ENCODE assay signal across 27 cellular contexts in the genomic region with DNA sequence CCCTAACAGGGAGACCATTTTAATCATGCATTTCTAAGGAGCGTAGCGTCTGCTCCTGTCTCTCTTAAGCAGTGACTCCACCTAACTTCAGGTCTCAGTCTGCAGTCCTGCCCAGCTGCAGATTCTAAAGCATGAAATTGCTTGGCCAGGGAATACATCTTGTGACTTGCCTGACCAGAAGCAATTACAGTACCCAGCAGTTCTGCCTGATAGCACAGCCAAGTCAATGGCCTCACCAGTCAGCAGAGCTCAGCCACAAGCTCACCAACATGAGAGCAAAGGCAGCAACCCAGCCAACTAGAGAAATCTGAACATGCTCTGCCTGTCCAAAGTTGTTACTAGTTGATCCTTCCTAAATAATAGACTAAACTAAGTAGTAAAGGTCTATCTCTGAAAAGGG.
"Had no signal": no experiment of that assay in that cellular context is flagged by ENCODE, and none has a peak within 500 bp of the region (broad histone marks: within the 10 kb centered on the region; RNA-seq: fewer than 3 reads in every experiment).

No MANE protein-coding gene starts in this region.

- H3K4me1 ChIP-seq: esophagus squamous epithelium, right lobe of liver, stomach, thyroid gland, vagina had no signal

- H3K27ac ChIP-seq: coronary artery, esophagus squamous epithelium, hepatocyte, ovary, right lobe of liver, stomach, thyroid gland, vagina had no signal

- ATAC-seq: left lobe of liver; mucosa of descending colon; natural killer cell treated with Interleukin-12 subunit alpha and Interleukin-12 subunit beta and Interleukin-15 and Interleukin-18, amount 100 ng/mL, for 72 hours; right lobe of liver had no signal

- H3K9me3 ChIP-seq: esophagus squamous epithelium, mucosa of descending colon, right lobe of liver, stomach, thyroid gland, vagina had no signal

- H3K36me3 ChIP-seq: esophagus squamous epithelium, ovary, right lobe of liver, stomach, thyroid gland, vagina had no signal

- H3K4me3 ChIP-seq: coronary artery, esophagus squamous epithelium, hepatocyte, mucosa of descending colon, ovary, right lobe of liver, stomach, thyroid gland, vagina had no signal

- H3K27me3 ChIP-seq: esophagus squamous epithelium, hepatocyte, ovary, right lobe of liver, stomach, thyroid gland, vagina had no signal

- H2AFZ ChIP-seq: hepatocyte had no signal

- H3K4me2 ChIP-seq: hepatocyte had no signal

- DNase-seq: dermis blood vessel endothelial cell; effector memory CD4-positive, alpha-beta T cell; erythroblast; esophagus squamous epithelium; head of caudate nucleus; kidney glomerular epithelial cell; mesenchymal stem cell; mucosa of descending colon; naive B cell; occipital lobe; ovary; posterior cingulate gyrus; right lobe of liver; small intestine; stimulated activated CD4-positive, alpha-beta T cell treated with anti-CD3 and anti-CD28 coated beads, Interleukin-12 subunit alpha, Interleukin-12 subunit beta, amount 100 ng/mL, for 4 hours; stimulated activated CD4-positive, alpha-beta T cell treated with anti-CD3 and anti-CD28 coated beads, Interleukin-1b, Interleukin-23, amount 100 ng/mL, for 48 hours; stimulated activated CD4-positive, alpha-beta T cell treated with anti-CD3 and anti-CD28 coated beads, Interleukin-4, amount 100 ng/mL, for 1 hour; stimulated activated CD8-positive, alpha-beta memory T cell treated with anti-CD3 and anti-CD28 coated beads, Interleukin-4, amount 100 ng/mL, for 48 hours; stimulated activated naive CD4-positive, alpha-beta T cell treated with Interleukin-2 at 50 U/mL for 16 hours; stomach; thyroid gland; trophoblast cell had no signal
